1 cellular context compared by ENCODE assay signal in genomic region chr15:101174152-101174920, GRCh38.
TF ChIP-seq lines count a peak whose summit lies in the region.

No MANE protein-coding gene starts in this region.

TF ChIP-seq in liver, 16 proteins besides CTCF, POLR2A, EP300 and RAD21 (continued from another document):
- TF ChIP-seq REST (IDR thresholded peaks at IDR 0.05) (no peak), TAF1 (conservative IDR thresholded peaks at IDR 0.05) (no peak), ATF3 (IDR thresholded peaks at IDR 0.05) (no peak), HNF4G (IDR thresholded peaks at IDR 0.05) (no peak), MAX (IDR thresholded peaks at IDR 0.05) (no peak), FOXA1 (IDR thresholded peaks at IDR 0.05) (no peak), SP1 (IDR thresholded peaks at IDR 0.05) (no peak), EGR1 (IDR thresholded peaks at IDR 0.05; ENCODE audit: low read depth in 2 of 2) (no peak), YY1 (IDR thresholded peaks at IDR 0.05) (no peak)
